10 cellular contexts compared by ENCODE assay signal in genomic region chr20:44692932-44693476, GRCh38. TPM values are rescaled to one million over a fixed set of nuclear protein-coding genes. Genes with fewer than 3 reads are reported as not detected.
DNase-seq lines count a peak whose midpoint lies in the region; ATAC-seq, FAIRE-seq and TF ChIP-seq lines count a peak whose summit lies in the region.
"Had no signal": no experiment of that assay in that cellular context is flagged by ENCODE, and none has a peak within 500 bp of the region (broad histone marks: within the 10 kb centered on the region; RNA-seq: fewer than 3 reads in every experiment).

No MANE protein-coding gene starts in this region.

- DNase-seq in ACHN (peak; percentile 98), PC-3 (peak; percentile 97), epithelial cell of esophagus (ENCODE audit: low read depth) (peak; percentile 63), mesenchymal stem cell (peak; percentile 97), NCI-H446 treated with DMSO at 0.1 percent for 48 hours (lab: John Stamatoyannopoulos, UW) (no peak), NCI-H2107 treated with DMSO at 0.1 percent for 48 hours (lab: John Stamatoyannopoulos, UW; ENCODE audit: unreplicated experiment) (no peak), GM19239 (ENCODE audit: insufficient read length, low spot score) (no peak)
- no peak for DNase-seq in activated naive CD4-positive, alpha-beta T cell treated with anti-CD3 and anti-CD28 coated beads for 36 hours
- DNase-seq: activated gamma-delta T cell treated with Interleukin-2 at 50 U/mL for 16 hours had no signal

- H3F3A ChIP-seq in PC-3 (ENCODE audit: low read length, unreplicated experiment) = no peaks in the 10 kb centered on the region

- no peak overlapping the region for H2BK15ac ChIP-seq in mesenchymal stem cell (ENCODE audit: low read depth, poor library complexity, severe bottlenecking)

- peak overlapping the region; percentile 67 to 79 for H3K18ac ChIP-seq in mesenchymal stem cell (ENCODE audit: low read depth in 1 of 2, low read length in 2 of 2)

- no peaks in the 10 kb centered on the region for H4K20me1 ChIP-seq in PC-3 (ENCODE audit: low read length)

- H3K4ac ChIP-seq in mesenchymal stem cell (ENCODE audit: low read depth in 1 of 2, low read length in 2 of 2) = peak overlapping the region in 1 of 2 experiments; percentile 46

- H3K27me3 ChIP-seq in PC-3 (ENCODE audit: low read length) (no peaks in the 10 kb centered on the region), mesenchymal stem cell (ENCODE audit: control insufficient read depth in 1 of 2, insufficient read depth in 1 of 2, low read length in 2 of 2) (no peaks in the 10 kb centered on the region)
- H3K27me3 ChIP-seq: neutrophil had no signal

- H3K4me3 ChIP-seq in PC-3 (ENCODE audit: low read length) (no peak overlapping the region), epithelial cell of esophagus (ENCODE audit: low read length) (no peak overlapping the region), mesenchymal stem cell (ENCODE audit: insufficient read depth in 1 of 2, low read depth in 1 of 2, low read length in 2 of 2) (no peak overlapping the region)

- TF ChIP-seq CTCF in PC-3 (conservative IDR thresholded peaks at IDR 0.05; ENCODE audit: low read depth, low read length) (no peak), epithelial cell of esophagus (IDR thresholded peaks at IDR 0.05; ENCODE audit: insufficient read depth, low read depth, low read length, missing control alignments) (no peak)

- no peak for FAIRE-seq in GM19239 (lab: Jason Lieb, UNC)

- H2BK12ac ChIP-seq in mesenchymal stem cell (ENCODE audit: low read length in 2 of 2) = peak overlapping the region; percentile 59 to 89

- H3K4me2 ChIP-seq in PC-3 (ENCODE audit: low read length) = peak overlapping the region; percentile 53
- H3K4me2 ChIP-seq in mesenchymal stem cell (ENCODE audit: low read length, poor library complexity, severe bottlenecking) = no peak overlapping the region

- no peaks in the 10 kb centered on the region for H3K79me1 ChIP-seq in mesenchymal stem cell (replicated peaks; ENCODE audit: low read length, poor library complexity, severe bottlenecking)

- H3K23ac ChIP-seq in mesenchymal stem cell (ENCODE audit: low read length in 2 of 2) = no peak overlapping the region

- peak overlapping the region; percentile 33 for H2BK5ac ChIP-seq in mesenchymal stem cell (ENCODE audit: low read depth, low read length, poor library complexity, severe bottlenecking)

- peak overlapping the region; percentile 87 for H4K91ac ChIP-seq in mesenchymal stem cell (ENCODE audit: low read length)

- ATAC-seq in PC-3 = peak; percentile 94

- H2AFZ ChIP-seq in PC-3 (ENCODE audit: low read length) (no peak overlapping the region), mesenchymal stem cell (ENCODE audit: low read depth, low read length) (no peak overlapping the region)

- no peaks in the 10 kb centered on the region for H3K27me3 Mint-ChIP-seq in activated naive CD4-positive, alpha-beta T cell treated with anti-CD3 and anti-CD28 coated beads for 36 hours (ENCODE audit: low read depth)

- H3K4me1 Mint-ChIP-seq in activated naive CD4-positive, alpha-beta T cell treated with anti-CD3 and anti-CD28 coated beads for 36 hours (ENCODE audit: low read depth) = peaks cover 10% of the 10 kb centered on the region

- no peaks in the 10 kb centered on the region for H3K9me3 ChIP-seq in PC-3 (ENCODE audit: low read length)
- H3K9me3 ChIP-seq in mesenchymal stem cell (ENCODE audit: control insufficient read depth, low read length) = no peaks in the 10 kb centered on the region
- H3K9me3 ChIP-seq: neutrophil had no signal

- H3K27ac ChIP-seq in PC-3 (ENCODE audit: low read length) = peak overlapping the region; percentile 42
- peak overlapping the region; percentile 91 for H3K27ac ChIP-seq in mesenchymal stem cell (ENCODE audit: low read length, poor library complexity, severe bottlenecking)
- H3K27ac ChIP-seq: neutrophil had no signal

- H3K9ac ChIP-seq in PC-3 (ENCODE audit: low read length) = no peak overlapping the region
- peak overlapping the region; percentile 82 for H3K9ac ChIP-seq in mesenchymal stem cell (ENCODE audit: low read length)

- H2BK120ac ChIP-seq in mesenchymal stem cell (ENCODE audit: low read depth, low read length) = no peak overlapping the region

- no peak overlapping the region for H3K27ac Mint-ChIP-seq in activated naive CD4-positive, alpha-beta T cell treated with anti-CD3 and anti-CD28 coated beads for 36 hours

- no peaks in the 10 kb centered on the region for H3K79me2 ChIP-seq in PC-3 (ENCODE audit: low read length)

- WGBS in mesenchymal stem cell = 5% methylated on average over 7 of the region's 7 CpGs

- intact Hi-C loops in PC-3 (cut with micrococcal nuclease) = loop anchor here (1.0 kb wide), 1 partner anchor 37 kb away; no protein-coding TSS in a partner anchor
- intact Hi-C loops in activated naive CD4-positive, alpha-beta T cell treated with anti-CD3 and anti-CD28 coated beads for 36 hours (cut with micrococcal nuclease) = no loop called here

- no TSS peak for BruUV-seq in PC-3 (replicated peaks; lab: Mats Ljungman, UMichigan)

- CTCF ChIA-PET in PC-3 (lab: Charles Lee) = interaction anchor here (1.1 kb wide), 1 partner anchor 40 kb away, joined by 3 read pairs; no protein-coding TSS in a partner anchor
- CTCF ChIA-PET in activated naive CD4-positive, alpha-beta T cell treated with anti-CD3 and anti-CD28 coated beads for 36 hours (lab: Charles Lee) = interaction anchor here (1.7 kb wide), 1 partner anchor 174 kb away, joined by 7 read pairs; no protein-coding TSS in a partner anchor

- no peak overlapping the region for H3K14ac ChIP-seq in mesenchymal stem cell (ENCODE audit: low read length in 2 of 2)

- H3K9me3 Mint-ChIP-seq in activated naive CD4-positive, alpha-beta T cell treated with anti-CD3 and anti-CD28 coated beads for 36 hours = no peaks in the 10 kb centered on the region

- H3K4me1 ChIP-seq in PC-3 (ENCODE audit: insufficient read depth, low read length) (peaks cover 18% of the 10 kb centered on the region), mesenchymal stem cell (ENCODE audit: control insufficient read depth, insufficient read depth, low read depth, low read length) (peaks cover 13% of the 10 kb centered on the region)

- H3K9me2 ChIP-seq in PC-3 (replicated peaks; ENCODE audit: low read length) = no peaks in the 10 kb centered on the region

- H4K8ac ChIP-seq in mesenchymal stem cell (ENCODE audit: low read length) = peak overlapping the region; percentile 72

- no peaks in the 10 kb centered on the region for H3K36me3 Mint-ChIP-seq in activated naive CD4-positive, alpha-beta T cell treated with anti-CD3 and anti-CD28 coated beads for 36 hours (ENCODE audit: low read depth)

- POLR2A ChIA-PET in PC-3 (lab: Charles Lee; ENCODE audit: unreplicated experiment) = no interaction called here

- no peaks in the 10 kb centered on the region for H3K36me3 ChIP-seq in PC-3 (ENCODE audit: low read depth, low read length)
- H3K36me3 ChIP-seq in mesenchymal stem cell (ENCODE audit: control insufficient read depth in 1 of 2, insufficient read depth in 2 of 2, low read depth in 1 of 2, low read length in 2 of 2) = no peaks in the 10 kb centered on the region
- H3K36me3 ChIP-seq: neutrophil had no signal

- H2AK5ac ChIP-seq in mesenchymal stem cell (ENCODE audit: low read length, severe bottlenecking) = peak overlapping the region; percentile 100

- in situ Hi-C loops in ACHN (cut with HindIII; ENCODE audit: low pct_ligation_motif_present, low pct_unique_long_range_greater_than_20kb, low sequenced_read_pairs) = no loop called here

- H3K4me3 Mint-ChIP-seq in activated naive CD4-positive, alpha-beta T cell treated with anti-CD3 and anti-CD28 coated beads for 36 hours = no peak overlapping the region

RNA-seq across cellular contexts. Expression of gene CCN5, which starts 22.2 kb away (rescaled TPM):
- total RNA-seq in PC-3 (2014; rRNA removed) = 0.26 TPM in 1 of 2 replicates, not detected in the other
- 0.10 TPM for polyA plus RNA-seq in mesenchymal stem cell (2013, experiment 1 of 2)
- polyA plus RNA-seq in mesenchymal stem cell (2013, experiment 2 of 2) = 0.07 TPM
- total RNA-seq in activated naive CD4-positive, alpha-beta T cell treated with anti-CD3 and anti-CD28 coated beads for 36 hours = not detected

RNA-seq across cellular contexts. Expression of gene ADA, which starts 41.5 kb away (rescaled TPM):
- total RNA-seq in PC-3 (2014; rRNA removed) = 12.4 and 13.0 TPM in 2 replicates
- 13.9 TPM for polyA plus RNA-seq in mesenchymal stem cell (2013, experiment 1 of 2)
- polyA plus RNA-seq in mesenchymal stem cell (2013, experiment 2 of 2) = 14.1 TPM
- 10 to 100 TPM; 54.6 to 54.9 TPM for total RNA-seq in activated naive CD4-positive, alpha-beta T cell treated with anti-CD3 and anti-CD28 coated beads for 36 hours

RNA-seq across cellular contexts. Expression of gene KCNK15, which starts 52.7 kb away (rescaled TPM):
- 2.8 and 3.0 TPM in 2 replicates for total RNA-seq in PC-3 (2014; rRNA removed)
- polyA plus RNA-seq in mesenchymal stem cell (2013, experiment 1 of 2) = not detected
- not detected for polyA plus RNA-seq in mesenchymal stem cell (2013, experiment 2 of 2)
- 1 to 10 TPM in 1 of 2 experiments, under 1 TPM in 1; 0.96 to 1.0 TPM for total RNA-seq in activated naive CD4-positive, alpha-beta T cell treated with anti-CD3 and anti-CD28 coated beads for 36 hours

Comparison
In these comparisons a context has a peak if more than half of its experiments do, and no peak if none do; other contexts are left out.
1. DNase-seq: peak in ACHN (single experiment), PC-3 (single experiment), epithelial cell of esophagus (single experiment) and mesenchymal stem cell (single experiment); none in activated naive CD4-positive, alpha-beta T cell treated with anti-CD3 and anti-CD28 coated beads for 36 hours (single experiment), NCI-H446 treated with DMSO at 0.1 percent for 48 hours (single experiment), NCI-H2107 treated with DMSO at 0.1 percent for 48 hours (single experiment) and GM19239 (single experiment).